Comparison of ENCODE assay signal across 21 cellular contexts in the genomic region with DNA sequence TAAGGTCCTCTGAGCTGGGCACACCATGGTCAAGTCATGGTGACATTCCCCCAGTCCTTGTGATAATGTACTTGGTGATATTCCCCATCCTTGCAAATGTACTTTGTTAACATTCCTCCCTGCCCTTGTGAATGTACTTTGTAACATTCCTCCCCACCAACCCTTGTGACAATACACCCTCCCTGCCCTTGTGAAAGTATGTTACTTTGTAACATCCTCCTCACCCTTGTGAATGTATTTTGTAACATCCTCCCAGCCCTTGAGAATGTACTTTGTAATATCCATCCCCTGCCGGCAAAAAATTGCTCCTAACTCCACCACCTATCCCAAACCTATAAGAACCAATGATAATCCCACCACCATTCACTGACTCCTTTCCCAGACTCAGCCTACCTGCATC. TPM values are rescaled to one million over a fixed set of nuclear protein-coding genes. Genes with fewer than 3 reads are reported as not detected.
A peak's percentile ranks its signal among the peaks of the same experiment; 100 is the strongest.
DNase-seq lines count a peak whose midpoint lies in the region; ATAC-seq and TF ChIP-seq lines count a peak whose summit lies in the region.
"Had no signal": no experiment of that assay in that cellular context is flagged by ENCODE, and none has a peak within 500 bp of the region (broad histone marks: within the 10 kb centered on the region; RNA-seq: fewer than 3 reads in every experiment).

No MANE protein-coding gene starts in this region.

- peaks cover 32 to 74% (median 50%) of the 10 kb centered on the region in 4 donors for H3K4me1 Mint-ChIP-seq in CD4-positive, CD25-positive, alpha-beta regulatory T cell
- peaks cover 49% of the 10 kb centered on the region for H3K4me1 Mint-ChIP-seq in activated naive CD8-positive, alpha-beta T cell treated with anti-CD3 and anti-CD28 coated beads for 36 hours

- peak overlapping the region in 2 of 3 donors; percentile 52 to 75 for H3K27ac Mint-ChIP-seq in CD4-positive, CD25-positive, alpha-beta regulatory T cell
- H3K27ac Mint-ChIP-seq in activated naive CD8-positive, alpha-beta T cell treated with anti-CD3 and anti-CD28 coated beads for 36 hours, result no peak overlapping the region
- H3K27ac Mint-ChIP-seq: CD8-positive, alpha-beta T cell had no signal

- no peak for DNase-seq in CD4-positive, CD25-positive, alpha-beta regulatory T cell
- DNase-seq in EH (ENCODE audit: low read depth) (peak; percentile 19), choroid plexus epithelial cell (ENCODE audit: low read depth) (peak; percentile 55), HEK293T (ENCODE audit: extremely low spot score) (no peak), epidermal melanocyte (ENCODE audit: insufficient read length, low spot score) (no peak)
- no peak for DNase-seq in activated naive CD8-positive, alpha-beta T cell treated with anti-CD3 and anti-CD28 coated beads for 36 hours
- DNase-seq: Calu3; CD8-positive, alpha-beta T cell; DMS153; GF-D8; KBM-7; NCI-H1092 treated with DMSO at 0.1 percent for 48 hours; NCI-H1436 treated with DMSO at 0.1 percent for 48 hours; NCI-H2029; NCI-H345; NCI-H524; NCI-H82; SIG-M5; SK-N-SH had no signal

- H3K27me3 Mint-ChIP-seq in CD4-positive, CD25-positive, alpha-beta regulatory T cell, result no peaks in the 10 kb centered on the region
- H3K27me3 Mint-ChIP-seq in activated naive CD8-positive, alpha-beta T cell treated with anti-CD3 and anti-CD28 coated beads for 36 hours, result no peaks in the 10 kb centered on the region

- H3K9me3 ChIP-seq in CD4-positive, CD25-positive, alpha-beta regulatory T cell (ENCODE audit: control insufficient read depth in 2 of 2, low read length in 2 of 2), result no peaks in the 10 kb centered on the region
- no peaks in the 10 kb centered on the region for H3K9me3 ChIP-seq in neutrophil
- H3K9me3 ChIP-seq: SK-N-SH had no signal

- CTCF ChIA-PET in HEK293T (lab: Yijun Ruan, JAX), result no interaction called here

- TF ChIP-seq CTCF in choroid plexus epithelial cell (conservative IDR thresholded peaks at IDR 0.05; ENCODE audit: low read depth, low read length) (no peak), neutrophil (IDR thresholded peaks at IDR 0.05) (no peak)

- H3K27me3 ChIP-seq in CD4-positive, CD25-positive, alpha-beta regulatory T cell (ENCODE audit: control insufficient read depth, insufficient read depth, low read length), result no peaks in the 10 kb centered on the region
- H3K27me3 ChIP-seq in neutrophil, result no peaks in the 10 kb centered on the region

- H3K4me3 Mint-ChIP-seq in CD4-positive, CD25-positive, alpha-beta regulatory T cell, result no peak overlapping the region
- H3K4me3 Mint-ChIP-seq in activated naive CD8-positive, alpha-beta T cell treated with anti-CD3 and anti-CD28 coated beads for 36 hours, result no peak overlapping the region
- H3K4me3 Mint-ChIP-seq: CD8-positive, alpha-beta T cell had no signal

- no peak for ATAC-seq in CD4-positive, CD25-positive, alpha-beta regulatory T cell (ENCODE audit: low read depth in 2 of 2)
- ATAC-seq: CD8-positive, alpha-beta T cell; Panc1 had no signal

- peaks cover 0 to 2% (median 0%) of the 10 kb centered on the region in 7 donors for H3K9me3 Mint-ChIP-seq in CD4-positive, CD25-positive, alpha-beta regulatory T cell
- H3K9me3 Mint-ChIP-seq in activated naive CD8-positive, alpha-beta T cell treated with anti-CD3 and anti-CD28 coated beads for 36 hours, result peaks cover 2% of the 10 kb centered on the region
- H3K9me3 Mint-ChIP-seq: CD8-positive, alpha-beta T cell had no signal

- peaks cover 5% of the 10 kb centered on the region for H3K4me1 ChIP-seq in CD4-positive, CD25-positive, alpha-beta regulatory T cell (ENCODE audit: control insufficient read depth, insufficient read depth, low read length, poor library complexity, severe bottlenecking)
- H3K4me1 ChIP-seq in neutrophil (ENCODE audit: control insufficient read depth in 1 of 2, insufficient read depth in 1 of 2, low read depth in 1 of 2, low read length in 1 of 2), result peaks cover 48 to 53% of the 10 kb centered on the region in 2 experiments

- no peak overlapping the region for H3K27ac ChIP-seq in CD4-positive, CD25-positive, alpha-beta regulatory T cell (ENCODE audit: insufficient read depth, low read length, poor library complexity, severe bottlenecking)
- H3K27ac ChIP-seq in neutrophil, result peak overlapping the region; percentile 88

- no peak overlapping the region for H3K4me3 ChIP-seq in CD4-positive, CD25-positive, alpha-beta regulatory T cell (ENCODE audit: low read depth, low read length)
- no peak overlapping the region for H3K4me3 ChIP-seq in choroid plexus epithelial cell (ENCODE audit: low read depth, low read length)
- peak overlapping the region; percentile 16 for H3K4me3 ChIP-seq in neutrophil (ENCODE audit: low read depth in 1 of 2, low read length in 1 of 2)

- H3K36me3 ChIP-seq in CD4-positive, CD25-positive, alpha-beta regulatory T cell (ENCODE audit: control insufficient read depth, insufficient read depth, low read length), result peaks cover 8% of the 10 kb centered on the region
- no peaks in the 10 kb centered on the region for H3K36me3 ChIP-seq in neutrophil

- H3K36me3 Mint-ChIP-seq in CD4-positive, CD25-positive, alpha-beta regulatory T cell, result peaks cover 37% of the 10 kb centered on the region
- H3K36me3 Mint-ChIP-seq in activated naive CD8-positive, alpha-beta T cell treated with anti-CD3 and anti-CD28 coated beads for 36 hours, result peaks cover 48% of the 10 kb centered on the region

- POLR2A ChIA-PET in HEK293T (lab: Yijun Ruan, JAX), result no interaction called here

TF ChIP-seq in HEK293T, 16 proteins besides CTCF, POLR2A, EP300 and RAD21:
- TF ChIP-seq ELF4 (IDR thresholded peaks at IDR 0.05), result no peak
- no peak for TF ChIP-seq NFRKB (IDR thresholded peaks at IDR 0.05)
- no peak for TF ChIP-seq ARNT (IDR thresholded peaks at IDR 0.05)
- TF ChIP-seq FOXK2 (IDR thresholded peaks at IDR 0.05), result no peak
- TF ChIP-seq HDGF (IDR thresholded peaks at IDR 0.05; ENCODE audit: borderline replicate concordance), result no peak
- TF ChIP-seq TARDBP (IDR thresholded peaks at IDR 0.05), result no peak
- TF ChIP-seq, protein P1, sequence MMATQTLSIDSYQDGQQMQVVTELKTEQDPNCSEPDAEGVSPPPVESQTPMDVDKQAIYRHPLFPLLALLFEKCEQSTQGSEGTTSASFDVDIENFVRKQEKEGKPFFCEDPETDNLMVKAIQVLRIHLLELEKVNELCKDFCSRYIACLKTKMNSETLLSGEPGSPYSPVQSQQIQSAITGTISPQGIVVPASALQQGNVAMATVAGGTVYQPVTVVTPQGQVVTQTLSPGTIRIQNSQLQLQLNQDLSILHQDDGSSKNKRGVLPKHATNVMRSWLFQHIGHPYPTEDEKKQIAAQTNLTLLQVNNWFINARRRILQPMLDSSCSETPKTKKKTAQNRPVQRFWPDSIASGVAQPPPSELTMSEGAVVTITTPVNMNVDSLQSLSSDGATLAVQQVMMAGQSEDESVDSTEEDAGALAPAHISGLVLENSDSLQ (IDR thresholded peaks at IDR 0.05), result no peak
- TF ChIP-seq ZNF384 (IDR thresholded peaks at IDR 0.05), result no peak
- TF ChIP-seq FOXM1 (IDR thresholded peaks at IDR 0.05; ENCODE audit: borderline replicate concordance), result no peak
- TF ChIP-seq L3MBTL2 (conservative IDR thresholded peaks at IDR 0.05), result no peak
- TF ChIP-seq SP1 (IDR thresholded peaks at IDR 0.05), result no peak
- TF ChIP-seq CTBP1 (IDR thresholded peaks at IDR 0.05; ENCODE audit: borderline replicate concordance), result no peak
- TF ChIP-seq BHLHE40 (IDR thresholded peaks at IDR 0.05; ENCODE audit: borderline replicate concordance), result no peak
- TF ChIP-seq FOXA1 (IDR thresholded peaks at IDR 0.05), result no peak
- TF ChIP-seq SUZ12 (IDR thresholded peaks at IDR 0.05), result no peak
- no peak for TF ChIP-seq LEF1 (IDR thresholded peaks at IDR 0.05; ENCODE audit: borderline replicate concordance)

RNA-seq across cellular contexts. Expression of a gene that starts 53.3 kb away (rescaled TPM):
- total RNA-seq in CD4-positive, CD25-positive, alpha-beta regulatory T cell, result 66.6 TPM
- 10 to 100 TPM; 24.4 to 45.3 (median 32.0) TPM for polyA plus RNA-seq in CD4-positive, CD25-positive, alpha-beta regulatory T cell
- total RNA-seq in activated naive CD8-positive, alpha-beta T cell treated with anti-CD3 and anti-CD28 coated beads for 36 hours, result 10 to 100 TPM; 25.7 to 26.0 TPM

Comparison
In these comparisons a context has a peak if more than half of its experiments do, and no peak if none do; other contexts are left out.
1. DNase-seq: peak in EH (single experiment) and choroid plexus epithelial cell (single experiment); none in CD4-positive, CD25-positive, alpha-beta regulatory T cell (0 of 3), activated naive CD8-positive, alpha-beta T cell treated with anti-CD3 and anti-CD28 coated beads for 36 hours (single experiment), HEK293T (single experiment) and epidermal melanocyte (single experiment).
2. H3K4me3 ChIP-seq: peak in neutrophil (2 of 2); none in CD4-positive, CD25-positive, alpha-beta regulatory T cell (single experiment) and choroid plexus epithelial cell (single experiment).